ENCODE assay signal across 34 cellular contexts in genomic region chr4:67229148-67229547, GRCh38.
"Had no signal": no experiment of that assay in that cellular context is flagged by ENCODE, and none has a peak within 500 bp of the region (broad histone marks: within the 10 kb centered on the region; RNA-seq: fewer than 3 reads in every experiment).

No MANE protein-coding gene starts in this region.

- DNase-seq: Karpas-422, Kasumi-1, KBM-7, KG1, MM.1S, MV-4-11, NCI-H1048, NCI-H1092, NCI-H1092 treated with DMSO at 0.1 percent for 48 hours, NCI-H1105, NCI-H1105 treated with DMSO at 0.1 percent for 48 hours, NCI-H1417, NCI-H1417 treated with DMSO at 0.1 percent for 48 hours, NCI-H1436, NCI-H1436 treated with DMSO at 0.1 percent for 48 hours, NCI-H146, NCI-H1694, NCI-H1694 treated with DMSO at 0.1 percent for 48 hours, NCI-H187, NCI-H187 treated with DMSO at 0.1 percent for 48 hours, NCI-H1930, NCI-H2029, NCI-H2029 treated with DMSO at 0.1 percent for 48 hours, NCI-H2081, NCI-H2081 treated with DMSO at 0.1 percent for 48 hours, NCI-H2107, NCI-H2171, NCI-H2171 treated with DMSO at 0.1 percent for 48 hours, NCI-H2227 treated with DMSO at 0.1 percent for 48 hours, NCI-H226, NCI-H345, NCI-H446 had no signal

- H3K27ac ChIP-seq: KMS-11 had no signal

- H3K9ac ChIP-seq: KMS-11 had no signal

- H3K9me3 ChIP-seq: MG63 had no signal

- H3K27me3 ChIP-seq: MG63 had no signal

- H3K4me3 ChIP-seq: MG63 had no signal

- H3K36me3 ChIP-seq: MG63 had no signal

- H3K4me2 ChIP-seq: KMS-11 had no signal
